2 cellular contexts compared by ENCODE assay signal in the genomic region with DNA sequence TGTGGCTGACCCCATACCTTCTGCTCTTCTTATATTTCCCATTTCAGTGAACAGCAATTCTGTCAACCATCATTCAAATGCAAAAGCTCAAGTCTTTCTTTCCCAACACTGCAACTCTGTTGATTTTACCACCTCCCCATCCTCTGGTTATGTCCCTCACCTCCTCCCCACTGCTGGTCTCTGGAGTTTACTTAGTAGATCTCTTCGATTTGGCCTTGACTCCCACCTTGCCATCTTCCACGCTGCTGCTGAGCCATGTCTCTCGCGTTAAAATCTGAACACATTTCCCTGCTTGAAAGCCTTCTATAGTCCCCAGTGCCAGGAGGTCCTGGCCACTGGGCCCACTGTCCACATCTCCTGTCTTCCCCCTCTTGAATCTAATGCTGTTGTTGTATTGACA.
A peak's percentile ranks its signal among the peaks of the same experiment; 100 is the strongest.
TF ChIP-seq lines count a peak whose summit lies in the region.

No MANE protein-coding gene starts in this region.

TF ChIP-seq in HepG2, 621 proteins besides CTCF, POLR2A, EP300 and RAD21 (continued from another document):
- peak; percentile 75 for TF ChIP-seq ZMYM4 (CRISPR knock-in tag; IDR thresholded peaks at IDR 0.05)
- TF ChIP-seq, protein P1, sequence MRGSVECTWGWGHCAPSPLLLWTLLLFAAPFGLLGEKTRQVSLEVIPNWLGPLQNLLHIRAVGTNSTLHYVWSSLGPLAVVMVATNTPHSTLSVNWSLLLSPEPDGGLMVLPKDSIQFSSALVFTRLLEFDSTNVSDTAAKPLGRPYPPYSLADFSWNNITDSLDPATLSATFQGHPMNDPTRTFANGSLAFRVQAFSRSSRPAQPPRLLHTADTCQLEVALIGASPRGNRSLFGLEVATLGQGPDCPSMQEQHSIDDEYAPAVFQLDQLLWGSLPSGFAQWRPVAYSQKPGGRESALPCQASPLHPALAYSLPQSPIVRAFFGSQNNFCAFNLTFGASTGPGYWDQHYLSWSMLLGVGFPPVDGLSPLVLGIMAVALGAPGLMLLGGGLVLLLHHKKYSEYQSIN (CRISPR knock-in tag; IDR thresholded peaks at IDR 0.05; ENCODE audit: borderline replicate concordance): no peak
- peak; percentile 45; the same call in 1 of the 2 replicates for TF ChIP-seq ZKSCAN5 (CRISPR knock-in tag; IDR thresholded peaks at IDR 0.05)
- TF ChIP-seq, protein P2, sequence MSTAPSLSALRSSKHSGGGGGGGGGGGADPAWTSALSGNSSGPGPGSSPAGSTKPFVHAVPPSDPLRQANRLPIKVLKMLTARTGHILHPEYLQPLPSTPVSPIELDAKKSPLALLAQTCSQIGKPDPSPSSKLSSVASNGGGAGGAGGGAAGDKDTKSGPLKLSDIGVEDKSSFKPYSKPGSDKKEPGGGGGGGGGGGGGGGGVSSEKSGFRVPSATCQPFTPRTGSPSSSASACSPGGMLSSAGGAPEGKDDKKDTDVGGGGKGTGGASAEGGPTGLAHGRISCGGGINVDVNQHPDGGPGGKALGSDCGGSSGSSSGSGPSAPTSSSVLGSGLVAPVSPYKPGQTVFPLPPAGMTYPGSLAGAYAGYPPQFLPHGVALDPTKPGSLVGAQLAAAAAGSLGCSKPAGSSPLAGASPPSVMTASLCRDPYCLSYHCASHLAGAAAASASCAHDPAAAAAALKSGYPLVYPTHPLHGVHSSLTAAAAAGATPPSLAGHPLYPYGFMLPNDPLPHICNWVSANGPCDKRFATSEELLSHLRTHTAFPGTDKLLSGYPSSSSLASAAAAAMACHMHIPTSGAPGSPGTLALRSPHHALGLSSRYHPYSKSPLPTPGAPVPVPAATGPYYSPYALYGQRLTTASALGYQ (CRISPR knock-in tag; IDR thresholded peaks at IDR 0.05): no peak
- TF ChIP-seq ZNF709 (CRISPR knock-in tag; IDR thresholded peaks at IDR 0.05): no peak
- TF ChIP-seq RBM22 (optimal IDR thresholded peaks at IDR 0.05; ENCODE audit: low read length): no peak
- no peak for TF ChIP-seq ZNF143 (CRISPR knock-in tag; IDR thresholded peaks at IDR 0.05)
- no peak for TF ChIP-seq FOXA1 (IDR thresholded peaks at IDR 0.05)
- TF ChIP-seq FOXA1 (CRISPR knock-in tag; IDR thresholded peaks at IDR 0.05): peak; percentile 58
- no peak for TF ChIP-seq ZNF44 (CRISPR knock-in tag; IDR thresholded peaks at IDR 0.05)
- TF ChIP-seq ZNF7 (CRISPR knock-in tag; IDR thresholded peaks at IDR 0.05): no peak
- TF ChIP-seq, protein P3, sequence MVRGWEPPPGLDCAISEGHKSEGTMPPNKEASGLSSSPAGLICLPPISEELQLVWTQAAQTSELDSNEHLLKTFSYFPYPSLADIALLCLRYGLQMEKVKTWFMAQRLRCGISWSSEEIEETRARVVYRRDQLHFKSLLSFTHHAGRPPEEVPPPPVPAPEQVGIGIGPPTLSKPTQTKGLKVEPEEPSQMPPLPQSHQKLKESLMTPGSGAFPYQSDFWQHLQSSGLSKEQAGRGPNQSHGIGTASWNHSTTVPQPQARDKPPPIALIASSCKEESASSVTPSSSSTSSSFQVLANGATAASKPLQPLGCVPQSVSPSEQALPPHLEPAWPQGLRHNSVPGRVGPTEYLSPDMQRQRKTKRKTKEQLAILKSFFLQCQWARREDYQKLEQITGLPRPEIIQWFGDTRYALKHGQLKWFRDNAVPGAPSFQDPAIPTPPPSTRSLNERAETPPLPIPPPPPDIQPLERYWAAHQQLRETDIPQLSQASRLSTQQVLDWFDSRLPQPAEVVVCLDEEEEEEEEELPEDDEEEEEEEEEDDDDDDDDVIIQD (CRISPR knock-in tag; IDR thresholded peaks at IDR 0.05; ENCODE audit: low read depth): no peak

TF ChIP-seq in K562, 482 proteins besides CTCF, POLR2A, EP300 and RAD21 (continued from another document):
- no peak for TF ChIP-seq SIN3B (IDR thresholded peaks at IDR 0.05; ENCODE audit: low read depth)
- TF ChIP-seq, protein P4, sequence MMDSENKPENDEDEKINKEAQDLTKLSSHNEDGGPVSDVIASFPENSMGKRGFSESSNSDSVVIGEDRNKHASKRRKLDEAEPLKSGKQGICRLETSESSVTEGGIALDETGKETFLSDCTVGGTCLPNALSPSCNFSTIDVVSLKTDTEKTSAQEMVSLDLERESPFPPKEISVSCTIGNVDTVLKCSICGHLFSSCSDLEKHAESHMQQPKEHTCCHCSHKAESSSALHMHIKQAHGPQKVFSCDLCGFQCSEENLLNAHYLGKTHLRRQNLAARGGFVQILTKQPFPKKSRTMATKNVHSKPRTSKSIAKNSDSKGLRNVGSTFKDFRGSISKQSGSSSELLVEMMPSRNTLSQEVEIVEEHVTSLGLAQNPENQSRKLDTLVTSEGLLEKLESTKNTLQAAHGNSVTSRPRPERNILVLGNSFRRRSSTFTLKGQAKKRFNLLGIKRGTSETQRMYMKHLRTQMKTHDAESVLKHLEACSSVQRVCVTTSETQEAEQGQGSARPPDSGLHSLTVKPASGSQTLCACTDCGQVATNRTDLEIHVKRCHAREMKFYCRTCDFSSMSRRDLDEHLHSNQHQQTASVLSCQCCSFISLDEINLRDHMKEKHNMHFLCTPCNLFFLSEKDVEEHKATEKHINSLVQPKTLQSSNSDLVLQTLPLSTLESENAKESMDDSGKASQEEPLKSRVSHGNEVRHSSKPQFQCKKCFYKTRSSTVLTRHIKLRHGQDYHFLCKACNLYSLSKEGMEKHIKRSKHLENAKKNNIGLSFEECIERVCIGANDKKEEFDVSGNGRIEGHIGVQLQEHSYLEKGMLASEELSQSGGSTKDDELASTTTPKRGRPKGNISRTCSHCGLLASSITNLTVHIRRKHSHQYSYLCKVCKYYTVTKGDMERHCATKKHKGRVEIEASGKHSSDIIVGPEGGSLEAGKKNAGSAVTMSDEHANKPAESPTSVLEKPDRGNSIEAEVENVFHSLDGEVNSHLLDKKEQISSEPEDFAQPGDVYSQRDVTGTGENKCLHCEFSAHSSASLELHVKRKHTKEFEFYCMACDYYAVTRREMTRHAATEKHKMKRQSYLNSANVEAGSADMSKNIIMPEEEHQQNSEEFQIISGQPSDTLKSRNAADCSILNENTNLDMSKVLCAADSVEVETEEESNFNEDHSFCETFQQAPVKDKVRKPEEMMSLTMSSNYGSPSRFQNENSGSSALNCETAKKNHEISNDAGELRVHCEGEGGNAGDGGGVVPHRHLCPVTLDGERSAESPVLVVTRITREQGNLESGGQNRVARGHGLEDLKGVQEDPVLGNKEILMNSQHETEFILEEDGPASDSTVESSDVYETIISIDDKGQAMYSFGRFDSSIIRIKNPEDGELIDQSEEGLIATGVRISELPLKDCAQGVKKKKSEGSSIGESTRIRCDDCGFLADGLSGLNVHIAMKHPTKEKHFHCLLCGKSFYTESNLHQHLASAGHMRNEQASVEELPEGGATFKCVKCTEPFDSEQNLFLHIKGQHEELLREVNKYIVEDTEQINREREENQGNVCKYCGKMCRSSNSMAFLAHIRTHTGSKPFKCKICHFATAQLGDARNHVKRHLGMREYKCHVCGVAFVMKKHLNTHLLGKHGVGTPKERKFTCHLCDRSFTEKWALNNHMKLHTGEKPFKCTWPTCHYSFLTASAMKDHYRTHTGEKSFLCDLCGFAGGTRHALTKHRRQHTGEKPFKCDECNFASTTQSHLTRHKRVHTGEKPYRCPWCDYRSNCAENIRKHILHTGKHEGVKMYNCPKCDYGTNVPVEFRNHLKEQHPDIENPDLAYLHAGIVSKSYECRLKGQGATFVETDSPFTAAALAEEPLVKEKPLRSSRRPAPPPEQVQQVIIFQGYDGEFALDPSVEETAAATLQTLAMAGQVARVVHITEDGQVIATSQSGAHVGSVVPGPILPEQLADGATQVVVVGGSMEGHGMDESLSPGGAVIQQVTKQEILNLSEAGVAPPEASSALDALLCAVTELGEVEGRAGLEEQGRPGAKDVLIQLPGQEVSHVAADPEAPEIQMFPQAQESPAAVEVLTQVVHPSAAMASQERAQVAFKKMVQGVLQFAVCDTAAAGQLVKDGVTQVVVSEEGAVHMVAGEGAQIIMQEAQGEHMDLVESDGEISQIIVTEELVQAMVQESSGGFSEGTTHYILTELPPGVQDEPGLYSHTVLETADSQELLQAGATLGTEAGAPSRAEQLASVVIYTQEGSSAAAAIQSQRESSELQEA (IDR thresholded peaks at IDR 0.05; ENCODE audit: low read depth): no peak
- no peak for TF ChIP-seq NFRKB (IDR thresholded peaks at IDR 0.05; ENCODE audit: low read depth)
- TF ChIP-seq ZNF707 (CRISPR knock-in tag; conservative IDR thresholded peaks at IDR 0.05): no peak
- no peak for TF ChIP-seq POLR2H (tag; IDR thresholded peaks at IDR 0.05; ENCODE audit: low read depth)
